In genomic region chr12:94875525-94875924, GRCh38 we compare ENCODE assay signal across 8 cellular contexts.
DNase-seq lines count a peak whose midpoint lies in the region; ATAC-seq and TF ChIP-seq lines count a peak whose summit lies in the region.

No MANE protein-coding gene starts in this region.

- TF ChIP-seq RAD21 in liver (IDR thresholded peaks at IDR 0.05): peak; percentile 71 to 82

- DNase-seq in MCF 10A (ENCODE audit: unreplicated experiment) (peak; percentile 47), breast epithelium (ENCODE audit: low spot score in 2 of 2) (no peak), NCI-H1105 (lab: John Stamatoyannopoulos, UW) (peak; percentile 6), hepatic stellate cell (ENCODE audit: low spot score) (no peak), mucosa of gallbladder (ENCODE audit: low spot score) (no peak)

- peaks cover 0 to 4% of the 10 kb centered on the region in 2 donors for H3K4me1 ChIP-seq in breast epithelium
- peaks cover 0 to 16% (median 7%) of the 10 kb centered on the region in 4 donors for H3K4me1 ChIP-seq in liver (ENCODE audit: control insufficient read depth in 4 of 4, insufficient read depth in 4 of 4, low read length in 3 of 4)

- TF ChIP-seq POLR2A in breast epithelium (IDR thresholded peaks at IDR 0.05): no peak

- H3K9ac ChIP-seq in liver (ENCODE audit: low read depth in 1 of 2, low read length in 2 of 2): no peak overlapping the region

- H3K27ac ChIP-seq in breast epithelium: no peak overlapping the region
- H3K27ac ChIP-seq in liver (ENCODE audit: low read depth in 1 of 2, low read length in 2 of 2): no peak overlapping the region

- intact Hi-C loops in MCF 10A (cut with micrococcal nuclease): loop anchor here (1.0 kb wide), 1 partner anchor 329 kb away; no protein-coding TSS in a partner anchor
- intact Hi-C loops in breast epithelium (cut with DNase I; ENCODE audit: low total_unique reads): no loop called here

- peaks cover 12% of the 10 kb centered on the region for H3K4me1 Mint-ChIP-seq in MCF 10A (ENCODE audit: insufficient read depth, unreplicated experiment)
- H3K4me1 Mint-ChIP-seq in activated T-helper 17 cell treated with anti-CD3 and anti-CD28 coated beads, Interleukin-2, amount 50 U/mL, for 72 hours: peaks cover 11% of the 10 kb centered on the region

- peaks cover 6 to 20% of the 10 kb centered on the region in 2 donors for H3K27me3 ChIP-seq in breast epithelium
- peaks cover 0 to 18% (median 2%) of the 10 kb centered on the region in 4 donors for H3K27me3 ChIP-seq in liver (ENCODE audit: control insufficient read depth in 4 of 4, insufficient read depth in 4 of 4, low read length in 3 of 4)

- 31% methylated on average over 5 of the region's 5 CpGs for WGBS in liver

- ATAC-seq in HG02571 (IDR thresholded peaks at IDR 0.05; ENCODE audit: unreplicated experiment): peak; percentile 42
- ATAC-seq in activated T-helper 17 cell treated with anti-CD3 and anti-CD28 coated beads, Interleukin-2, amount 50 U/mL, for 72 hours (replicated peaks): peak; percentile 56

- POLR2A ChIA-PET in MCF 10A (lab: Yijun Ruan, JAX): interaction anchor here (0.6 kb wide), 1 partner anchor 13 kb away, joined by 3 read pairs; no protein-coding TSS in a partner anchor

- H3K4me3 Mint-ChIP-seq in MCF 10A (ENCODE audit: unreplicated experiment): no peak overlapping the region
- H3K4me3 Mint-ChIP-seq in activated T-helper 17 cell treated with anti-CD3 and anti-CD28 coated beads, Interleukin-2, amount 50 U/mL, for 72 hours: no peak overlapping the region

- no TSS peak for BruUV-seq in MCF 10A (replicated peaks; lab: Mats Ljungman, UMichigan)

- TF ChIP-seq CTCF in MCF 10A (IDR thresholded peaks at IDR 0.05; ENCODE audit: unreplicated experiment) (peak; percentile 13), breast epithelium (IDR thresholded peaks at IDR 0.05) (no peak), liver (IDR thresholded peaks at IDR 0.05; ENCODE audit: low read depth, low read length, missing input control) (peak; percentile 23)

- peaks cover 45% of the 10 kb centered on the region for H3K27me3 Mint-ChIP-seq in MCF 10A (ENCODE audit: insufficient read depth, unreplicated experiment)
- peaks cover 63% of the 10 kb centered on the region for H3K27me3 Mint-ChIP-seq in activated T-helper 17 cell treated with anti-CD3 and anti-CD28 coated beads, Interleukin-2, amount 50 U/mL, for 72 hours

- CTCF ChIA-PET in MCF 10A (lab: Yijun Ruan, JAX): interaction anchor here (0.5 to 1.0 kb wide), 8 partner anchors 11 to 1611 kb away, joined by 3 to 4 read pairs (median 3); no protein-coding TSS in a partner anchor

- no peaks in the 10 kb centered on the region for H3K36me3 Mint-ChIP-seq in MCF 10A (ENCODE audit: insufficient read depth, unreplicated experiment)
- H3K36me3 Mint-ChIP-seq in activated T-helper 17 cell treated with anti-CD3 and anti-CD28 coated beads, Interleukin-2, amount 50 U/mL, for 72 hours (ENCODE audit: low read depth): no peaks in the 10 kb centered on the region

- H3K36me3 ChIP-seq in breast epithelium (no peaks in the 10 kb centered on the region), liver (ENCODE audit: control insufficient read depth in 4 of 4, insufficient read depth in 3 of 4, low read depth in 1 of 4, low read length in 3 of 4) (no peaks in the 10 kb centered on the region)

- H3K4me3 ChIP-seq in breast epithelium: no peak overlapping the region
- H3K4me3 ChIP-seq in liver (ENCODE audit: low read depth in 1 of 3, low read length in 3 of 3): no peak overlapping the region

- H3K9me3 ChIP-seq in breast epithelium (no peaks in the 10 kb centered on the region), liver (ENCODE audit: control insufficient read depth in 4 of 4, low read length in 3 of 4) (no peaks in the 10 kb centered on the region)

- no peak overlapping the region for H3K27ac Mint-ChIP-seq in MCF 10A (ENCODE audit: low read depth, unreplicated experiment)
- H3K27ac Mint-ChIP-seq in activated T-helper 17 cell treated with anti-CD3 and anti-CD28 coated beads, Interleukin-2, amount 50 U/mL, for 72 hours: no peak overlapping the region

- no peaks in the 10 kb centered on the region for H3K9me3 Mint-ChIP-seq in MCF 10A (ENCODE audit: unreplicated experiment)
- H3K9me3 Mint-ChIP-seq in activated T-helper 17 cell treated with anti-CD3 and anti-CD28 coated beads, Interleukin-2, amount 50 U/mL, for 72 hours: peaks cover 4% of the 10 kb centered on the region

TF ChIP-seq in liver, 16 proteins besides CTCF, POLR2A, EP300 and RAD21:
- TF ChIP-seq SP1 (IDR thresholded peaks at IDR 0.05) (no peak), EGR1 (IDR thresholded peaks at IDR 0.05; ENCODE audit: low read depth in 2 of 2) (no peak), GABPA (IDR thresholded peaks at IDR 0.05 in 1 of 2, conservative IDR thresholded peaks at IDR 0.05 in 1 of 2) (no peak), NR2F2 (IDR thresholded peaks at IDR 0.05) (no peak)
- TF ChIP-seq, protein P1, sequence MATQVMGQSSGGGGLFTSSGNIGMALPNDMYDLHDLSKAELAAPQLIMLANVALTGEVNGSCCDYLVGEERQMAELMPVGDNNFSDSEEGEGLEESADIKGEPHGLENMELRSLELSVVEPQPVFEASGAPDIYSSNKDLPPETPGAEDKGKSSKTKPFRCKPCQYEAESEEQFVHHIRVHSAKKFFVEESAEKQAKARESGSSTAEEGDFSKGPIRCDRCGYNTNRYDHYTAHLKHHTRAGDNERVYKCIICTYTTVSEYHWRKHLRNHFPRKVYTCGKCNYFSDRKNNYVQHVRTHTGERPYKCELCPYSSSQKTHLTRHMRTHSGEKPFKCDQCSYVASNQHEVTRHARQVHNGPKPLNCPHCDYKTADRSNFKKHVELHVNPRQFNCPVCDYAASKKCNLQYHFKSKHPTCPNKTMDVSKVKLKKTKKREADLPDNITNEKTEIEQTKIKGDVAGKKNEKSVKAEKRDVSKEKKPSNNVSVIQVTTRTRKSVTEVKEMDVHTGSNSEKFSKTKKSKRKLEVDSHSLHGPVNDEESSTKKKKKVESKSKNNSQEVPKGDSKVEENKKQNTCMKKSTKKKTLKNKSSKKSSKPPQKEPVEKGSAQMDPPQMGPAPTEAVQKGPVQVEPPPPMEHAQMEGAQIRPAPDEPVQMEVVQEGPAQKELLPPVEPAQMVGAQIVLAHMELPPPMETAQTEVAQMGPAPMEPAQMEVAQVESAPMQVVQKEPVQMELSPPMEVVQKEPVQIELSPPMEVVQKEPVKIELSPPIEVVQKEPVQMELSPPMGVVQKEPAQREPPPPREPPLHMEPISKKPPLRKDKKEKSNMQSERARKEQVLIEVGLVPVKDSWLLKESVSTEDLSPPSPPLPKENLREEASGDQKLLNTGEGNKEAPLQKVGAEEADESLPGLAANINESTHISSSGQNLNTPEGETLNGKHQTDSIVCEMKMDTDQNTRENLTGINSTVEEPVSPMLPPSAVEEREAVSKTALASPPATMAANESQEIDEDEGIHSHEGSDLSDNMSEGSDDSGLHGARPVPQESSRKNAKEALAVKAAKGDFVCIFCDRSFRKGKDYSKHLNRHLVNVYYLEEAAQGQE (IDR thresholded peaks at IDR 0.05): no peak
TF ChIP-seq in liver: peak in this region for 0.

Comparison
In these comparisons a context has a peak if more than half of its experiments do, and no peak if none do; other contexts are left out.
1. DNase-seq: peak in MCF 10A (single experiment) and NCI-H1105 (single experiment); none in breast epithelium (0 of 2), hepatic stellate cell (single experiment) and mucosa of gallbladder (single experiment).
2. CTCF ChIP-seq: peak in MCF 10A (single experiment) and liver (single experiment); none in breast epithelium (0 of 3).